Comparison of ENCODE assay signal across 1 cellular context in genomic region chr4:52051213-52051614, GRCh38.
A peak's percentile ranks its signal among the peaks of the same experiment; 100 is the strongest.
TF ChIP-seq lines count a peak whose summit lies in the region.

TSS of gene SPATA18 (plus strand) at chr4:52051304. CDS start at chr4:52051705, 401 bp downstream.

TF ChIP-seq in HEK293, 187 proteins besides CTCF, POLR2A, EP300 and RAD21 (continued from another document):
- peak; percentile 38; the same call in 1 of the 2 replicates for TF ChIP-seq ZBTB8A (tag by site-specific recombination; IDR thresholded peaks at IDR 0.05)
- no peak for TF ChIP-seq ZNF843 (tag by site-specific recombination; IDR thresholded peaks at IDR 0.05)
- TF ChIP-seq ZNF148 (tag by site-specific recombination; IDR thresholded peaks at IDR 0.05; ENCODE audit: borderline replicate concordance): no peak
- TF ChIP-seq ZNF792 (tag by site-specific recombination; IDR thresholded peaks at IDR 0.05): no peak
- no peak for TF ChIP-seq ZBTB44 (tag by site-specific recombination; IDR thresholded peaks at IDR 0.05)
- no peak for TF ChIP-seq ZNF692 (tag by site-specific recombination; IDR thresholded peaks at IDR 0.05)
- TF ChIP-seq ZSCAN23 (tag by site-specific recombination; IDR thresholded peaks at IDR 0.05): no peak
- no peak for TF ChIP-seq KLF10 (tag by site-specific recombination; IDR thresholded peaks at IDR 0.05)
- TF ChIP-seq ZNF121 (tag by site-specific recombination; IDR thresholded peaks at IDR 0.05): no peak
- no peak for TF ChIP-seq ZSCAN16 (tag by site-specific recombination; IDR thresholded peaks at IDR 0.05)
- no peak for TF ChIP-seq ZBTB49 (tag by site-specific recombination; IDR thresholded peaks at IDR 0.05; ENCODE audit: low read depth)
